Comparison of ENCODE assay signal across 1 cellular context in the genomic region with DNA sequence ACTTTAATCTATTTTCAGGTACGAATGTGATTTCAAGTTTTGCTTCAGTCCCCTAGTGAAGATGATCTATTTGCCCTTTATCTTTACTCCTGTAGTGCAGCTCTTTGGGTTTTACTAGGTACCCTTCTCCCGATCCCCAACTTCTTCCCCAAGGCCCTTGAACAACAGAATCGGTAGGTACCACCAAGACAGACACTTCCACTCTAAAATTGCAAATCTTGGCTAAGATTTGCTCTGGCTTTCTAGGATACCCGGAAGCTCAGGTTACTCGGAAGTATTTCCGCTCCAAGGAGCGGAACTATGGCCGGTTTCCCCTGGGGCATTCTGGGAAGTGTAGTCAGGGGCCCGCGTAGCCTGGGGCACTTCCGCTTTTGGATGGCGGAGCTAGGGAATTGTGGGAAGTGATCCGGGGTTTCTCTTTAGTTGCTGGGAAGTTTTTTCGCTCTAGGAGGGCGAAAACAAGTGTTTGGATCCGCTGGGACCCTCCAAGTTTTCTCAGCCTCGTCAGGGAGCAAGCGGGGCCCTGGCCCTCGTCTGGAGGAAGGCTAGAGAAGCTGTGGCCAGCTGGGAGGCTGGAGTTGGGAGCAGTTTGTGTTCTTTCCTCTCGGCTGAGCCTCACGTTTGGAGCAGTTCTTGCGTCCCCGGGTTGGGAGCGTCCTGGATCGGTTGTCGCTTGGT.
A peak's percentile ranks its signal among the peaks of the same experiment; 100 is the strongest.
TF ChIP-seq lines count a peak whose summit lies in the region.

No MANE protein-coding gene starts in this region.

TF ChIP-seq in HepG2, 621 proteins besides CTCF, POLR2A, EP300 and RAD21 (continued from another document and continues in another):
- TF ChIP-seq, protein P1, sequence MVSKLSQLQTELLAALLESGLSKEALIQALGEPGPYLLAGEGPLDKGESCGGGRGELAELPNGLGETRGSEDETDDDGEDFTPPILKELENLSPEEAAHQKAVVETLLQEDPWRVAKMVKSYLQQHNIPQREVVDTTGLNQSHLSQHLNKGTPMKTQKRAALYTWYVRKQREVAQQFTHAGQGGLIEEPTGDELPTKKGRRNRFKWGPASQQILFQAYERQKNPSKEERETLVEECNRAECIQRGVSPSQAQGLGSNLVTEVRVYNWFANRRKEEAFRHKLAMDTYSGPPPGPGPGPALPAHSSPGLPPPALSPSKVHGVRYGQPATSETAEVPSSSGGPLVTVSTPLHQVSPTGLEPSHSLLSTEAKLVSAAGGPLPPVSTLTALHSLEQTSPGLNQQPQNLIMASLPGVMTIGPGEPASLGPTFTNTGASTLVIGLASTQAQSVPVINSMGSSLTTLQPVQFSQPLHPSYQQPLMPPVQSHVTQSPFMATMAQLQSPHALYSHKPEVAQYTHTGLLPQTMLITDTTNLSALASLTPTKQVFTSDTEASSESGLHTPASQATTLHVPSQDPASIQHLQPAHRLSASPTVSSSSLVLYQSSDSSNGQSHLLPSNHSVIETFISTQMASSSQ (IDR thresholded peaks at IDR 0.05; ENCODE audit: low read depth), result no peak
- TF ChIP-seq, protein P1 (CRISPR knock-in tag; IDR thresholded peaks at IDR 0.05; ENCODE audit: borderline replicate concordance), result peak; percentile 47; the same call in 1 of the 2 replicates
- TF ChIP-seq, protein P2, sequence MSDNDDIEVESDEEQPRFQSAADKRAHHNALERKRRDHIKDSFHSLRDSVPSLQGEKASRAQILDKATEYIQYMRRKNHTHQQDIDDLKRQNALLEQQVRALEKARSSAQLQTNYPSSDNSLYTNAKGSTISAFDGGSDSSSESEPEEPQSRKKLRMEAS (IDR thresholded peaks at IDR 0.05), result 0 out of 2 replicates have a peak, but pooled peaks have one; percentile 20
- no peak for TF ChIP-seq ARNT (IDR thresholded peaks at IDR 0.05)
- TF ChIP-seq POGZ (CRISPR knock-in tag; IDR thresholded peaks at IDR 0.05), result peak; percentile 85
- TF ChIP-seq, protein P3, sequence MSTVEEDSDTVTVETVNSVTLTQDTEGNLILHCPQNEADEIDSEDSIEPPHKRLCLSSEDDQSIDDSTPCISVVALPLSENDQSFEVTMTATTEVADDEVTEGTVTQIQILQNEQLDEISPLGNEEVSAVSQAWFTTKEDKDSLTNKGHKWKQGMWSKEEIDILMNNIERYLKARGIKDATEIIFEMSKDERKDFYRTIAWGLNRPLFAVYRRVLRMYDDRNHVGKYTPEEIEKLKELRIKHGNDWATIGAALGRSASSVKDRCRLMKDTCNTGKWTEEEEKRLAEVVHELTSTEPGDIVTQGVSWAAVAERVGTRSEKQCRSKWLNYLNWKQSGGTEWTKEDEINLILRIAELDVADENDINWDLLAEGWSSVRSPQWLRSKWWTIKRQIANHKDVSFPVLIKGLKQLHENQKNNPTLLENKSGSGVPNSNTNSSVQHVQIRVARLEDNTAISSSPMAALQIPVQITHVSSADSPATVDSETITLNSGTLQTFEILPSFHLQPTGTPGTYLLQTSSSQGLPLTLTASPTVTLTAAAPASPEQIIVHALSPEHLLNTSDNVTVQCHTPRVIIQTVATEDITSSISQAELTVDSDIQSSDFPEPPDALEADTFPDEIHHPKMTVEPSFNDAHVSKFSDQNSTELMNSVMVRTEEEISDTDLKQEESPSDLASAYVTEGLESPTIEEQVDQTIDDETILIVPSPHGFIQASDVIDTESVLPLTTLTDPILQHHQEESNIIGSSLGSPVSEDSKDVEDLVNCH (CRISPR knock-in tag; IDR thresholded peaks at IDR 0.05), result no peak
- TF ChIP-seq CBX2 (IDR thresholded peaks at IDR 0.05; ENCODE audit: low read depth, low read length), result no peak
- TF ChIP-seq CBX2 (CRISPR knock-in tag; IDR thresholded peaks at IDR 0.05; ENCODE audit: low read depth), result no peak
- no peak for TF ChIP-seq ARHGAP35 (CRISPR knock-in tag; IDR thresholded peaks at IDR 0.05; ENCODE audit: borderline replicate concordance)
- TF ChIP-seq, protein P4, sequence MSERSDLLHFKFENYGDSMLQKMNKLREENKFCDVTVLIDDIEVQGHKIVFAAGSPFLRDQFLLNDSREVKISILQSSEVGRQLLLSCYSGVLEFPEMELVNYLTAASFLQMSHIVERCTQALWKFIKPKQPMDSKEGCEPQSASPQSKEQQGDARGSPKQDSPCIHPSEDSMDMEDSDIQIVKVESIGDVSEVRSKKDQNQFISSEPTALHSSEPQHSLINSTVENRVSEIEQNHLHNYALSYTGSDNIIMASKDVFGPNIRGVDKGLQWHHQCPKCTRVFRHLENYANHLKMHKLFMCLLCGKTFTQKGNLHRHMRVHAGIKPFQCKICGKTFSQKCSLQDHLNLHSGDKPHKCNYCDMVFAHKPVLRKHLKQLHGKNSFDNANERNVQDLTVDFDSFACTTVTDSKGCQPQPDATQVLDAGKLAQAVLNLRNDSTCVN (CRISPR knock-in tag; IDR thresholded peaks at IDR 0.05; ENCODE audit: borderline replicate concordance), result peak; percentile 31; the same call in 1 of the 2 replicates
- no peak for TF ChIP-seq ZNF878 (CRISPR knock-in tag; IDR thresholded peaks at IDR 0.05)
- no peak for TF ChIP-seq HDAC6 (IDR thresholded peaks at IDR 0.05; ENCODE audit: low read depth, low read length)
- TF ChIP-seq ZNF343 (CRISPR knock-in tag; IDR thresholded peaks at IDR 0.05), result no peak
- TF ChIP-seq ZNF547 (CRISPR knock-in tag; IDR thresholded peaks at IDR 0.05), result 0 out of 2 replicates have a peak, but pooled peaks have one; percentile 37
- peak; percentile 94 for TF ChIP-seq EHMT2 (IDR thresholded peaks at IDR 0.05; ENCODE audit: borderline replicate concordance, low read depth, low read length)
- TF ChIP-seq, protein P5, sequence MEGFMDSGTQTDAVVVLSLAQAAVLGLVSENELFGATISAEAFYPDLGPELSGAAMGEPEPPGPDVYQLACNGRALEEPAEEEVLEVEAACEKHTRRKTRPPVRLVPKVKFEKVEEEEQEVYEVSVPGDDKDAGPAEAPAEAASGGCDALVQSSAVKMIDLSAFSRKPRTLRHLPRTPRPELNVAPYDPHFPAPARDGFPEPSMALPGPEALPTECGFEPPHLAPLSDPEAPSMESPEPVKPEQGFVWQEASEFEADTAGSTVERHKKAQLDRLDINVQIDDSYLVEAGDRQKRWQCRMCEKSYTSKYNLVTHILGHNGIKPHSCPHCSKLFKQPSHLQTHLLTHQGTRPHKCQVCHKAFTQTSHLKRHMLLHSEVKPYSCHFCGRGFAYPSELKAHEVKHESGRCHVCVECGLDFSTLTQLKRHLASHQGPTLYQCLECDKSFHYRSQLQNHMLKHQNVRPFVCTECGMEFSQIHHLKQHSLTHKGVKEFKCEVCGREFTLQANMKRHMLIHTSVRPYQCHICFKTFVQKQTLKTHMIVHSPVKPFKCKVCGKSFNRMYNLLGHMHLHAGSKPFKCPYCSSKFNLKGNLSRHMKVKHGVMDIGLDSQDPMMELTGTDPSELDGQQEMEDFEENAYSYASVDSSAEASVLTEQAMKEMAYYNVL (CRISPR knock-in tag; IDR thresholded peaks at IDR 0.05; ENCODE audit: borderline replicate concordance), result peak; percentile 71; the same call in 1 of the 2 replicates
- TF ChIP-seq MAFK (conservative IDR thresholded peaks at IDR 0.05 in 1 of 2, IDR thresholded peaks at IDR 0.05 in 1 of 2; ENCODE audit: low read length in 2 of 2), result no peak
- TF ChIP-seq RBM22 (optimal IDR thresholded peaks at IDR 0.05; ENCODE audit: low read length), result no peak
- TF ChIP-seq, protein P6, sequence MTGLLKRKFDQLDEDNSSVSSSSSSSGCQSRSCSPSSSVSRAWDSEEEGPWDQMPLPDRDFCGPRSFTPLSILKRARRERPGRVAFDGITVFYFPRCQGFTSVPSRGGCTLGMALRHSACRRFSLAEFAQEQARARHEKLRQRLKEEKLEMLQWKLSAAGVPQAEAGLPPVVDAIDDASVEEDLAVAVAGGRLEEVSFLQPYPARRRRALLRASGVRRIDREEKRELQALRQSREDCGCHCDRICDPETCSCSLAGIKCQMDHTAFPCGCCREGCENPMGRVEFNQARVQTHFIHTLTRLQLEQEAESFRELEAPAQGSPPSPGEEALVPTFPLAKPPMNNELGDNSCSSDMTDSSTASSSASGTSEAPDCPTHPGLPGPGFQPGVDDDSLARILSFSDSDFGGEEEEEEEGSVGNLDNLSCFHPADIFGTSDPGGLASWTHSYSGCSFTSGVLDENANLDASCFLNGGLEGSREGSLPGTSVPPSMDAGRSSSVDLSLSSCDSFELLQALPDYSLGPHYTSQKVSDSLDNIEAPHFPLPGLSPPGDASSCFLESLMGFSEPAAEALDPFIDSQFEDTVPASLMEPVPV (CRISPR knock-in tag; IDR thresholded peaks at IDR 0.05), result no peak
- peak; percentile 57; the same call in 1 of the 2 replicates for TF ChIP-seq ZNF230 (CRISPR knock-in tag; IDR thresholded peaks at IDR 0.05)
- TF ChIP-seq CBFB (CRISPR knock-in tag; IDR thresholded peaks at IDR 0.05), result no peak
- peak; percentile 32; the same call in 1 of the 2 replicates for TF ChIP-seq FOSL2 (CRISPR knock-in tag; IDR thresholded peaks at IDR 0.05)
- TF ChIP-seq HIVEP1 (CRISPR knock-in tag; IDR thresholded peaks at IDR 0.05), result 0 out of 2 replicates have a peak, but pooled peaks have one; percentile 53
- TF ChIP-seq, protein P7, sequence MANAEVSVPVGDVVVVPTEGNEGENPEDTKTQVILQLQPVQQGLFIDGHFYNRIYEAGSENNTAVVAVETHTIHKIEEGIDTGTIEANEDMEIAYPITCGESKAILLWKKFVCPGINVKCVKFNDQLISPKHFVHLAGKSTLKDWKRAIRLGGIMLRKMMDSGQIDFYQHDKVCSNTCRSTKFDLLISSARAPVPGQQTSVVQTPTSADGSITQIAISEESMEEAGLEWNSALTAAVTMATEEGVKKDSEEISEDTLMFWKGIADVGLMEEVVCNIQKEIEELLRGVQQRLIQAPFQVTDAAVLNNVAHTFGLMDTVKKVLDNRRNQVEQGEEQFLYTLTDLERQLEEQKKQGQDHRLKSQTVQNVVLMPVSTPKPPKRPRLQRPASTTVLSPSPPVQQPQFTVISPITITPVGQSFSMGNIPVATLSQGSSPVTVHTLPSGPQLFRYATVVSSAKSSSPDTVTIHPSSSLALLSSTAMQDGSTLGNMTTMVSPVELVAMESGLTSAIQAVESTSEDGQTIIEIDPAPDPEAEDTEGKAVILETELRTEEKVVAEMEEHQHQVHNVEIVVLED (CRISPR knock-in tag; IDR thresholded peaks at IDR 0.05; ENCODE audit: borderline replicate concordance), result peak; percentile 67; the same call in 1 of the 2 replicates
- no peak for TF ChIP-seq HNRNPUL1 (IDR thresholded peaks at IDR 0.05; ENCODE audit: low read depth, low read length)
- TF ChIP-seq ZSCAN29 (CRISPR knock-in tag; conservative IDR thresholded peaks at IDR 0.05), result 0 out of 2 replicates have a peak, but pooled peaks have one; percentile 71
- TF ChIP-seq ZNF543 (CRISPR knock-in tag; IDR thresholded peaks at IDR 0.05), result peak; percentile 76; the same call in 1 of the 2 replicates
- TF ChIP-seq NFYB (CRISPR knock-in tag; IDR thresholded peaks at IDR 0.05), result no peak
- TF ChIP-seq ZNF563 (CRISPR knock-in tag; IDR thresholded peaks at IDR 0.05), result no peak
- no peak for TF ChIP-seq SRF (IDR thresholded peaks at IDR 0.05; ENCODE audit: low read depth, low read length)
- TF ChIP-seq ERF (CRISPR knock-in tag; IDR thresholded peaks at IDR 0.05), result no peak
- no peak for TF ChIP-seq FOXM1 (CRISPR knock-in tag; IDR thresholded peaks at IDR 0.05)
- TF ChIP-seq DNMT1 (CRISPR knock-in tag; IDR thresholded peaks at IDR 0.05), result no peak
- TF ChIP-seq ZNF329 (CRISPR knock-in tag; IDR thresholded peaks at IDR 0.05; ENCODE audit: low read depth), result no peak
- TF ChIP-seq IRX3 (CRISPR knock-in tag; IDR thresholded peaks at IDR 0.05; ENCODE audit: borderline replicate concordance, low read depth), result no peak
- no peak for TF ChIP-seq TBX3 (IDR thresholded peaks at IDR 0.05; ENCODE audit: borderline replicate concordance)
- TF ChIP-seq ELF4 (CRISPR knock-in tag; IDR thresholded peaks at IDR 0.05; ENCODE audit: borderline replicate concordance), result peak; percentile 98
- no peak for TF ChIP-seq ZNF138 (CRISPR knock-in tag; IDR thresholded peaks at IDR 0.05; ENCODE audit: low read depth)
- TF ChIP-seq SAP130 (CRISPR knock-in tag; IDR thresholded peaks at IDR 0.05; ENCODE audit: low read depth), result peak; percentile 97
- no peak for TF ChIP-seq ZNF660 (CRISPR knock-in tag; IDR thresholded peaks at IDR 0.05; ENCODE audit: borderline replicate concordance, low read depth)
- peak; percentile 58 for TF ChIP-seq ASH2L (IDR thresholded peaks at IDR 0.05; ENCODE audit: insufficient read length, low read depth, low read length)
- no peak for TF ChIP-seq ATF7-NPFF (CRISPR knock-in tag; IDR thresholded peaks at IDR 0.05; ENCODE audit: low read depth)
- TF ChIP-seq KDM5A (IDR thresholded peaks at IDR 0.05; ENCODE audit: borderline replicate concordance, low read length), result peak; percentile 63; the same call in 1 of the 2 replicates
- peak; percentile 75 for TF ChIP-seq SUZ12 (IDR thresholded peaks at IDR 0.05; ENCODE audit: low read depth, low read length)
- TF ChIP-seq, protein P8, sequence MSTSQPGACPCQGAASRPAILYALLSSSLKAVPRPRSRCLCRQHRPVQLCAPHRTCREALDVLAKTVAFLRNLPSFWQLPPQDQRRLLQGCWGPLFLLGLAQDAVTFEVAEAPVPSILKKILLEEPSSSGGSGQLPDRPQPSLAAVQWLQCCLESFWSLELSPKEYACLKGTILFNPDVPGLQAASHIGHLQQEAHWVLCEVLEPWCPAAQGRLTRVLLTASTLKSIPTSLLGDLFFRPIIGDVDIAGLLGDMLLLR (CRISPR knock-in tag; IDR thresholded peaks at IDR 0.05), result no peak
- no peak for TF ChIP-seq SSRP1 (CRISPR knock-in tag; IDR thresholded peaks at IDR 0.05)
- peak; percentile 11; the same call in 1 of the 2 replicates for TF ChIP-seq ZNF12 (CRISPR knock-in tag; IDR thresholded peaks at IDR 0.05)
- TF ChIP-seq ZNF577 (CRISPR knock-in tag; IDR thresholded peaks at IDR 0.05; ENCODE audit: borderline replicate concordance, low read depth), result no peak
- TF ChIP-seq, protein P9, sequence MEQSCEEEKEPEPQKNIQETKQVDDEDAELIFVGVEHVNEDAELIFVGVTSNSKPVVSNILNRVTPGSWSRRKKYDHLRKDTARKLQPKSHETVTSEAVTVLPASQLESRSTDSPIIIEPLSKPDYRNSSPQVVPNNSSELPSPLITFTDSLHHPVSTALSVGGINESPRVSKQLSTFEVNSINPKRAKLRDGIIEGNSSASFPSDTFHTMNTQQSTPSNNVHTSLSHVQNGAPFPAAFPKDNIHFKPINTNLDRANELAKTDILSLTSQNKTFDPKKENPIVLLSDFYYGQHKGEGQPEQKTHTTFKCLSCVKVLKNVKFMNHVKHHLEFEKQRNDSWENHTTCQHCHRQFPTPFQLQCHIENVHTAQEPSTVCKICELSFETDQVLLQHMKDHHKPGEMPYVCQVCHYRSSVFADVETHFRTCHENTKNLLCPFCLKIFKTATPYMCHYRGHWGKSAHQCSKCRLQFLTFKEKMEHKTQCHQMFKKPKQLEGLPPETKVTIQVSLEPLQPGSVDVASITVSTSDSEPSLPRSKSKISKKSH (CRISPR knock-in tag; IDR thresholded peaks at IDR 0.05; ENCODE audit: borderline replicate concordance), result peak; percentile 73; the same call in 1 of the 2 replicates
- TF ChIP-seq GABPA (IDR thresholded peaks at IDR 0.05; ENCODE audit: low read depth, low read length), result peak; percentile 91
- TF ChIP-seq GABPA (CRISPR knock-in tag; IDR thresholded peaks at IDR 0.05; ENCODE audit: low read depth), result peak; percentile 100
